In genomic region chr3:41162541-41162940, GRCh38 we compare ENCODE assay signal across 17 cellular contexts. TPM values are rescaled to one million over a fixed set of nuclear protein-coding genes. Genes with fewer than 3 reads are reported as not detected.
DNase-seq lines count a peak whose midpoint lies in the region; ATAC-seq and TF ChIP-seq lines count a peak whose summit lies in the region.
"Had no signal": no experiment of that assay in that cellular context is flagged by ENCODE, and none has a peak within 500 bp of the region (broad histone marks: within the 10 kb centered on the region; RNA-seq: fewer than 3 reads in every experiment).

No MANE protein-coding gene starts in this region.

- H3K27ac ChIP-seq in HEK293 (ENCODE audit: extremely low read depth, low read depth, low read length) (no peak overlapping the region), SJSA1 (peak overlapping the region; percentile 56), Peyer's patch (no peak overlapping the region)
- H3K27ac ChIP-seq: GM23248 had no signal

- H3K36me3 ChIP-seq in HEK293 (ENCODE audit: control insufficient read depth in 2 of 2, insufficient read depth in 1 of 2, low read length in 2 of 2), result no peaks in the 10 kb centered on the region
- no peaks in the 10 kb centered on the region for H3K36me3 ChIP-seq in SJSA1
- H3K36me3 ChIP-seq in Peyer's patch, result no peaks in the 10 kb centered on the region

- CTCF ChIA-PET in HEK293 (lab: Yijun Ruan, JAX), result interaction anchor here (0.6 kb wide), 1 partner anchor 10 kb away, joined by 4 read pairs; no protein-coding TSS in a partner anchor

- H3K4me1 ChIP-seq in HEK293 (ENCODE audit: control insufficient read depth, insufficient read depth, low read length) (no peaks in the 10 kb centered on the region; the same call in 1 of the 2 replicates), SJSA1 (replicated peaks) (peaks cover 30% of the 10 kb centered on the region), Peyer's patch (peaks cover 0 to 4% (median 2%) of the 10 kb centered on the region in 4 donors)

- DNase-seq in SJSA1 (ENCODE audit: low read depth in 1 of 2, low spot score in 2 of 2), result peak; percentile 67 to 74
- peak; percentile 63 for DNase-seq in left kidney (ENCODE audit: low read depth, low spot score)
- no peak for DNase-seq in stimulated activated naive CD4-positive, alpha-beta T cell (lab: John Stamatoyannopoulos, UW)
- DNase-seq in left colon, result no peak
- no peak for DNase-seq in Peyer's patch
- DNase-seq: C1 segment of cervical spinal cord; Caco-2; CD4-positive, CD25-positive, alpha-beta regulatory T cell; CD8-positive, alpha-beta T cell; DMS153; EL; GDM1; GM23248; H7; HCEC 1CT had no signal

- no peak for ATAC-seq in left colon
- ATAC-seq: CD8-positive, alpha-beta T cell; GM12878 had no signal

- TF ChIP-seq CTCF in HEK293 (tag by site-specific recombination; IDR thresholded peaks at IDR 0.05), result no peak
- no peak for TF ChIP-seq CTCF in Peyer's patch (IDR thresholded peaks at IDR 0.05)

- TF ChIP-seq POLR2A in Peyer's patch (IDR thresholded peaks at IDR 0.05), result no peak

- intact Hi-C loops in left colon (cut with DNase I, micrococcal nuclease), result no loop called here

- H3K27me3 ChIP-seq in SJSA1 (replicated peaks) (no peaks in the 10 kb centered on the region), Peyer's patch (no peaks in the 10 kb centered on the region)

- H3K9me3 ChIP-seq in HEK293 (ENCODE audit: control insufficient read depth, insufficient read depth, low read depth, low read length) (no peaks in the 10 kb centered on the region), SJSA1 (replicated peaks) (no peaks in the 10 kb centered on the region), Peyer's patch (no peaks in the 10 kb centered on the region)
- H3K9me3 ChIP-seq: Caco-2 had no signal

- H3K4me3 ChIP-seq in HEK293 (ENCODE audit: low read depth, low read length), result no peak overlapping the region
- H3K4me3 ChIP-seq in SJSA1, result no peak overlapping the region
- H3K4me3 ChIP-seq in Peyer's patch, result no peak overlapping the region
- H3K4me3 ChIP-seq: GM12878, GM23248 had no signal

- POLR2A ChIA-PET in HEK293 (lab: Yijun Ruan, JAX), result no interaction called here

TF ChIP-seq in HEK293, 187 proteins besides CTCF, POLR2A, EP300 and RAD21:
- TF ChIP-seq ZIC2 (tag by site-specific recombination; IDR thresholded peaks at IDR 0.05), result peak; percentile 8; the same call in 1 of the 2 replicates
- no peak for TF ChIP-seq MYNN (tag by site-specific recombination; IDR thresholded peaks at IDR 0.05; ENCODE audit: borderline replicate concordance)
- no peak for TF ChIP-seq ZNF148 (tag by site-specific recombination; IDR thresholded peaks at IDR 0.05; ENCODE audit: borderline replicate concordance)

RNA-seq across cellular contexts. Expression of gene CTNNB1, which starts 36.8 kb away (rescaled TPM):
- 501 and 574 TPM in 2 replicates for total RNA-seq in SJSA1 (2014; rRNA removed; shearing (Covaris generic))
- total RNA-seq in left colon (100 to 1,000 TPM; 320 to 430 TPM), Peyer's patch (100 to 1,000 TPM; 433 to 546 (median 509) TPM)

Comparison
In these comparisons a context has a peak if more than half of its experiments do, and no peak if none do; other contexts are left out.
1. DNase-seq: peak in SJSA1 (2 of 2) and left kidney (single experiment); none in stimulated activated naive CD4-positive, alpha-beta T cell (0 of 6), left colon (0 of 2) and Peyer's patch (0 of 3).